ENCODE assay signal across 8 cellular contexts in genomic region chr19:58558623-58559274, GRCh38. TPM values are rescaled to one million over a fixed set of nuclear protein-coding genes. Genes with fewer than 3 reads are reported as not detected.
DNase-seq lines count a peak whose midpoint lies in the region; ATAC-seq, FAIRE-seq and TF ChIP-seq lines count a peak whose summit lies in the region.

No MANE protein-coding gene starts in this region.

- peaks cover 66% of the 10 kb centered on the region for H3K4me1 Mint-ChIP-seq in activated T-helper 1 cell treated with anti-CD3 and anti-CD28 coated beads, Interleukin-12 subunit alpha, Interleukin-12 subunit beta, Interleukin-2, Interleukin-4 antibody, amounts not matched to agents 30 ng/mL and 10 ng/mL and 1 ng/mL, durations not matched to agents 14 hours and 24 hours and 36 hours (ENCODE audit: low read depth)

- TF ChIP-seq CTCF in D721Med (IDR thresholded peaks at IDR 0.05; ENCODE audit: insufficient read depth, missing control alignments): no peak
- no peak for TF ChIP-seq CTCF in LNCaP clone FGC (IDR thresholded peaks at IDR 0.05; ENCODE audit: control insufficient read depth, extremely low read depth, insufficient read depth)
- TF ChIP-seq CTCF in omental fat pad (IDR thresholded peaks at IDR 0.05): no peak

- intact Hi-C loops in activated T-helper 1 cell treated with anti-CD3 and anti-CD28 coated beads, Interleukin-12 subunit alpha, Interleukin-12 subunit beta, Interleukin-2, Interleukin-4 antibody, amounts not matched to agents 30 ng/mL and 10 ng/mL and 1 ng/mL, durations not matched to agents 14 hours and 24 hours and 36 hours (cut with micrococcal nuclease): loop anchor here (1.0 kb wide), 5 partner anchors 15 to 177 kb away; partner anchors contain the start of genes MZF1, ZBTB45, ZNF584 and ZNF837

- FAIRE-seq in D721Med (lab: Jason Lieb, UNC): no peak

- peak overlapping the region; percentile 95 for H3K4me3 Mint-ChIP-seq in activated T-helper 1 cell treated with anti-CD3 and anti-CD28 coated beads, Interleukin-12 subunit alpha, Interleukin-12 subunit beta, Interleukin-2, Interleukin-4 antibody, amounts not matched to agents 30 ng/mL and 10 ng/mL and 1 ng/mL, durations not matched to agents 14 hours and 24 hours and 36 hours

- peak overlapping the region; percentile 93 for H3K4me3 ChIP-seq in LNCaP clone FGC (ENCODE audit: low read depth, low read length)
- peak overlapping the region; percentile 67 for H3K4me3 ChIP-seq in thymus (ENCODE audit: low read length)

- H3K27me3 Mint-ChIP-seq in activated T-helper 1 cell treated with anti-CD3 and anti-CD28 coated beads, Interleukin-12 subunit alpha, Interleukin-12 subunit beta, Interleukin-2, Interleukin-4 antibody, amounts not matched to agents 30 ng/mL and 10 ng/mL and 1 ng/mL, durations not matched to agents 14 hours and 24 hours and 36 hours (ENCODE audit: insufficient read depth): peaks cover 1% of the 10 kb centered on the region

- peaks cover 14% of the 10 kb centered on the region for H3K36me3 ChIP-seq in thymus (ENCODE audit: control insufficient read depth, insufficient read depth)

- under 1% methylated on average over 76 of the region's 76 CpGs for WGBS in thymus

- DNase-seq in D721Med (ENCODE audit: insufficient read length, low spot score): peak; percentile 63
- DNase-seq in LNCaP clone FGC (ENCODE audit: low read depth): peak; percentile 94
- peak; percentile 100 for DNase-seq in activated T-helper 1 cell treated with anti-CD3 and anti-CD28 coated beads, Interleukin-12 subunit alpha, Interleukin-12 subunit beta, Interleukin-2, Interleukin-4 antibody, amounts not matched to agents 30 ng/mL and 10 ng/mL and 1 ng/mL, durations not matched to agents 14 hours and 24 hours and 36 hours (ENCODE audit: low spot score)
- peak; percentile 95 for DNase-seq in foreskin melanocyte
- DNase-seq in omental fat pad (ENCODE audit: low spot score): peak; percentile 98
- no peak for DNase-seq in amniotic stem cell (lab: John Stamatoyannopoulos, UW)

- peaks cover 18% of the 10 kb centered on the region for H3K27me3 ChIP-seq in thymus (ENCODE audit: control insufficient read depth, insufficient read depth)

- ATAC-seq in GM21786 (IDR thresholded peaks at IDR 0.05; ENCODE audit: unreplicated experiment): peak; percentile 54
- ATAC-seq in omental fat pad (ENCODE audit: low FRiP score): peak; percentile 68

- peak overlapping the region; percentile 99 for H3K27ac ChIP-seq in thymus (ENCODE audit: low read depth)

- no peaks in the 10 kb centered on the region for H3K9me3 Mint-ChIP-seq in activated T-helper 1 cell treated with anti-CD3 and anti-CD28 coated beads, Interleukin-12 subunit alpha, Interleukin-12 subunit beta, Interleukin-2, Interleukin-4 antibody, amounts not matched to agents 30 ng/mL and 10 ng/mL and 1 ng/mL, durations not matched to agents 14 hours and 24 hours and 36 hours

- no peaks in the 10 kb centered on the region for H3K9me3 ChIP-seq in thymus (ENCODE audit: control insufficient read depth)

- peak overlapping the region; percentile 99 for H3K27ac Mint-ChIP-seq in activated T-helper 1 cell treated with anti-CD3 and anti-CD28 coated beads, Interleukin-12 subunit alpha, Interleukin-12 subunit beta, Interleukin-2, Interleukin-4 antibody, amounts not matched to agents 30 ng/mL and 10 ng/mL and 1 ng/mL, durations not matched to agents 14 hours and 24 hours and 36 hours

- H3K4me1 ChIP-seq in thymus (ENCODE audit: control insufficient read depth, insufficient read depth, low read length): peaks cover 45% of the 10 kb centered on the region

- peaks cover 40% of the 10 kb centered on the region for H3K36me3 Mint-ChIP-seq in activated T-helper 1 cell treated with anti-CD3 and anti-CD28 coated beads, Interleukin-12 subunit alpha, Interleukin-12 subunit beta, Interleukin-2, Interleukin-4 antibody, amounts not matched to agents 30 ng/mL and 10 ng/mL and 1 ng/mL, durations not matched to agents 14 hours and 24 hours and 36 hours (ENCODE audit: low read depth)

RNA-seq across cellular contexts. Expression of gene UBE2M, which starts 0.3 kb away (rescaled TPM):
- 147 and 164 TPM in 2 replicates for total RNA-seq in activated T-helper 1 cell treated with anti-CD3 and anti-CD28 coated beads, Interleukin-12 subunit alpha, Interleukin-12 subunit beta, Interleukin-2, Interleukin-4 antibody, amounts not matched to agents 30 ng/mL and 10 ng/mL and 1 ng/mL, durations not matched to agents 14 hours and 24 hours and 36 hours
- 10 to 100 TPM; 19.4 to 26.2 (median 23.3) TPM for total RNA-seq in omental fat pad
- 43.9 TPM for polyA plus RNA-seq in thymus

RNA-seq across cellular contexts. Expression of gene CHMP2A, which starts 3.8 kb away (rescaled TPM):
- 109 and 114 TPM in 2 replicates for total RNA-seq in activated T-helper 1 cell treated with anti-CD3 and anti-CD28 coated beads, Interleukin-12 subunit alpha, Interleukin-12 subunit beta, Interleukin-2, Interleukin-4 antibody, amounts not matched to agents 30 ng/mL and 10 ng/mL and 1 ng/mL, durations not matched to agents 14 hours and 24 hours and 36 hours
- 100 to 1,000 TPM in 2 of 4 donors, 10 to 100 TPM in 2; 87.0 to 115 (median 99.6) TPM for total RNA-seq in omental fat pad
- 131 TPM for polyA plus RNA-seq in thymus

RNA-seq across cellular contexts. Expression of gene MZF1, which starts 14.4 kb away (rescaled TPM):
- total RNA-seq in activated T-helper 1 cell treated with anti-CD3 and anti-CD28 coated beads, Interleukin-12 subunit alpha, Interleukin-12 subunit beta, Interleukin-2, Interleukin-4 antibody, amounts not matched to agents 30 ng/mL and 10 ng/mL and 1 ng/mL, durations not matched to agents 14 hours and 24 hours and 36 hours: 19.6 and 21.6 TPM in 2 replicates
- 10 to 100 TPM; 15.8 to 32.5 (median 22.1) TPM for total RNA-seq in omental fat pad
- 24.7 TPM for polyA plus RNA-seq in thymus

RNA-seq across cellular contexts. Expression of gene TRIM28, which starts 14.9 kb away (rescaled TPM):
- total RNA-seq in activated T-helper 1 cell treated with anti-CD3 and anti-CD28 coated beads, Interleukin-12 subunit alpha, Interleukin-12 subunit beta, Interleukin-2, Interleukin-4 antibody, amounts not matched to agents 30 ng/mL and 10 ng/mL and 1 ng/mL, durations not matched to agents 14 hours and 24 hours and 36 hours: 664 and 687 TPM in 2 replicates
- total RNA-seq in omental fat pad: 100 to 1,000 TPM; 151 to 238 (median 166) TPM
- polyA plus RNA-seq in thymus: 220 TPM

RNA-seq across cellular contexts. Expression of gene ZBTB45, which starts 39.1 kb away (rescaled TPM):
- 15.9 and 17.4 TPM in 2 replicates for total RNA-seq in activated T-helper 1 cell treated with anti-CD3 and anti-CD28 coated beads, Interleukin-12 subunit alpha, Interleukin-12 subunit beta, Interleukin-2, Interleukin-4 antibody, amounts not matched to agents 30 ng/mL and 10 ng/mL and 1 ng/mL, durations not matched to agents 14 hours and 24 hours and 36 hours
- 10 to 100 TPM in 1 of 4 donors, 1 to 10 TPM in 3; 4.6 to 10.2 (median 8.4) TPM for total RNA-seq in omental fat pad
- polyA plus RNA-seq in thymus: 7.2 TPM
